Comparison of ENCODE assay signal across 24 cellular contexts in genomic region chr14:47148686-47149085, GRCh38.
"Had no signal": no experiment of that assay in that cellular context is flagged by ENCODE, and none has a peak within 500 bp of the region (broad histone marks: within the 10 kb centered on the region; RNA-seq: fewer than 3 reads in every experiment).

No MANE protein-coding gene starts in this region.

- H3K4me3 Mint-ChIP-seq: dendritic cell treated with granulocyte-macrophage colony-stimulating factor and Interleukin-4, amounts not matched to agents 40 ng/mL and 50 ng/mL, for 4 days; effector memory CD8-positive, alpha-beta T cell; endodermal cell; mesothelial cell of epicardium; naive B cell had no signal

- ATAC-seq: effector memory CD8-positive, alpha-beta T cell; gastrocnemius medialis; heart right ventricle; left cardiac atrium; left lung; left ventricle myocardium superior; lower lobe of right lung; mucosa of descending colon had no signal

- H3K27ac ChIP-seq: colonic mucosa, esophagus muscularis mucosa, gastrocnemius medialis, heart right ventricle, left lung, lower lobe of right lung had no signal

- H3K9me3 ChIP-seq: colonic mucosa, esophagus muscularis mucosa, gastrocnemius medialis, left lung, lower lobe of right lung, mucosa of descending colon had no signal

- H3K27me3 Mint-ChIP-seq: dendritic cell treated with granulocyte-macrophage colony-stimulating factor and Interleukin-4, amounts not matched to agents 40 ng/mL and 50 ng/mL, for 4 days; effector memory CD8-positive, alpha-beta T cell; naive B cell had no signal

- DNase-seq: colonic mucosa; cortex of kidney; effector CD8-positive, alpha-beta T cell; effector memory CD8-positive, alpha-beta T cell; endodermal cell; foreskin fibroblast; foreskin melanocyte; gastrocnemius medialis; glutamatergic neuron; head of caudate nucleus; heart right ventricle; hippocampal formation; left cardiac atrium; left lung; left ventricle myocardium superior; lower lobe of right lung; mucosa of descending colon; naive B cell had no signal

- H3K36me3 ChIP-seq: colonic mucosa, esophagus muscularis mucosa, gastrocnemius medialis, heart right ventricle, left lung, lower lobe of right lung had no signal

- H3K4me1 ChIP-seq: colonic mucosa, esophagus muscularis mucosa, gastrocnemius medialis, heart right ventricle, left lung, lower lobe of right lung had no signal

- H3K4me3 ChIP-seq: colonic mucosa, esophagus muscularis mucosa, gastrocnemius medialis, heart right ventricle, left lung, lower lobe of right lung, mucosa of descending colon had no signal

- H3K27me3 ChIP-seq: colonic mucosa, esophagus muscularis mucosa, gastrocnemius medialis, heart right ventricle, left lung had no signal

- H3K36me3 Mint-ChIP-seq: mesothelial cell of epicardium, naive B cell had no signal

- H3K27ac Mint-ChIP-seq: dendritic cell treated with granulocyte-macrophage colony-stimulating factor and Interleukin-4, amounts not matched to agents 40 ng/mL and 50 ng/mL, for 4 days; effector memory CD8-positive, alpha-beta T cell; endodermal cell; mesothelial cell of epicardium; naive B cell had no signal

- FAIRE-seq: endometrium, islet of Langerhans, keratinocyte had no signal

- H3K4me1 Mint-ChIP-seq: endodermal cell, naive B cell had no signal

- H3K9me3 Mint-ChIP-seq: endodermal cell had no signal
